In the genomic region with DNA sequence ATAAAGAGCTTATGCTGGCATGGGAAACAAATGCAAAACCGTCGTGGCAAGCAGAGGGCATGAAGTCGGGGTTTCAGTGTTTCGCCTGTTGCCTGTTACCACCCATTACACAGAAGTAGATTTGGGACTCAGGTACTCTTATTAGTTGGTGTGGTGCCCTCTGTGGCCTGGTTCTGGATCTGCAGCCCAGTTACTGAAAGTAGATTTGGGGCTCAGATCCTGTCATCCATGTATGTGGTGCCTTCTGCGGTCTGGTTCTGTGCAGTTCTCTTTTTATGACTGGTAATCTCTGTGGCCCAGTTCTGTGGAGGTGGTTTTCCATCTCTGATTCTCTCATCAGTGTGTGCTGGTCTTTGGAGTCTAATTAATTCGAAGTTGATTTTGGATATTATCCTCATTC, we compare ENCODE assay signal across 7 cellular contexts. TPM values are rescaled to one million over a fixed set of nuclear protein-coding genes. Genes with fewer than 3 reads are reported as not detected.
DNase-seq lines count a peak whose midpoint lies in the region; ATAC-seq and TF ChIP-seq lines count a peak whose summit lies in the region.

No MANE protein-coding gene starts in this region.

- no peak overlapping the region for H3K4me3 Mint-ChIP-seq in mesothelial cell of epicardium

- no peaks in the 10 kb centered on the region for H3K4me1 Mint-ChIP-seq in mesothelial cell of epicardium

- H3K9me3 Mint-ChIP-seq in mesothelial cell of epicardium: no peaks in the 10 kb centered on the region

- H3K27ac Mint-ChIP-seq in mesothelial cell of epicardium: no peak overlapping the region

- no peaks in the 10 kb centered on the region for H3K27me3 Mint-ChIP-seq in mesothelial cell of epicardium (ENCODE audit: low read depth)

- peak; percentile 73 for ATAC-seq in GM19452 (IDR thresholded peaks at IDR 0.05; ENCODE audit: unreplicated experiment)
- peak; percentile 54 for ATAC-seq in HG03571 (IDR thresholded peaks at IDR 0.05; ENCODE audit: unreplicated experiment)

- DNase-seq in ELR (ENCODE audit: low read depth) (peak; percentile 50), iris pigment epithelial cell (ENCODE audit: low read depth) (peak; percentile 32), NCI-H2196 treated with DMSO at 0.1 percent for 48 hours (lab: John Stamatoyannopoulos, UW; ENCODE audit: unreplicated experiment) (no peak), mesothelial cell of epicardium (ENCODE audit: low spot score in 2 of 2, unreplicated experiment in 2 of 2) (no peak)
- DNase-seq in activated CD4-positive, alpha-beta T cell treated with anti-CD3 and anti-CD28 coated beads, Interleukin-2, amount 50 U/mL, for 48 hours: peak; percentile 54 to 62

- peaks cover 4% of the 10 kb centered on the region for H3K36me3 Mint-ChIP-seq in mesothelial cell of epicardium

- TF ChIP-seq CTCF in mesothelial cell of epicardium (IDR thresholded peaks at IDR 0.05; ENCODE audit: unreplicated experiment): no peak

RNA-seq across cellular contexts. Expression of gene ADNP2, which starts 45.2 kb away (rescaled TPM):
- 32.2 to 33.9 TPM (median 33.1 TPM) in 3 replicates for total RNA-seq in mesothelial cell of epicardium

Comparison
In these comparisons a context has a peak if more than half of its experiments do, and no peak if none do; other contexts are left out.
1. DNase-seq: peak in ELR (single experiment), activated CD4-positive, alpha-beta T cell treated with anti-CD3 and anti-CD28 coated beads, Interleukin-2, amount 50 U/mL, for 48 hours (2 of 2) and iris pigment epithelial cell (single experiment); none in NCI-H2196 treated with DMSO at 0.1 percent for 48 hours (single experiment) and mesothelial cell of epicardium (0 of 2).